In genomic region chr7:126361183-126361582, GRCh38 we compare ENCODE assay signal across 23 cellular contexts.
"Had no signal": no experiment of that assay in that cellular context is flagged by ENCODE, and none has a peak within 500 bp of the region (broad histone marks: within the 10 kb centered on the region; RNA-seq: fewer than 3 reads in every experiment).

No MANE protein-coding gene starts in this region.

- H3K4me1 ChIP-seq: left ventricle myocardium inferior, right atrium auricular region, right lobe of liver, stomach, testis, thyroid gland, uterus had no signal

- DNase-seq: hippocampal formation; islet precursor cell; left ventricle myocardium inferior; mesendoderm; midbrain; mucosa of descending colon; naive thymus-derived CD4-positive, alpha-beta T cell; ovary; right lobe of liver; stimulated activated CD4-positive, alpha-beta T cell treated with anti-CD3 and anti-CD28 coated beads, Interleukin-1b, Interleukin-23, amount 100 ng/mL, for 48 hours; stimulated activated CD4-positive, alpha-beta T cell treated with anti-CD3 and anti-CD28 coated beads, Interleukin-2, amount 100 ng/mL, for 48 hours; stimulated activated naive B cell treated with anti-CD40 and anti-IgM and Interleukin-4, amounts not matched to agents 10 μg/mL and 1 μg/mL and 100 μg/mL, for 72 hours; stimulated activated naive CD8-positive, alpha-beta T cell treated with anti-CD3 and anti-CD28 coated beads, Interleukin-15, Interleukin-2, amounts not matched to agents 100 U/mL and 50 U/mL, for 24 hours; stomach; testis; thyroid gland; trophoblast cell; uterus had no signal

- H3K4me3 ChIP-seq: left ventricle myocardium inferior, lung, mucosa of descending colon, ovary, right atrium auricular region, right lobe of liver, smooth muscle cell, stomach, testis, thyroid gland, uterus had no signal

- H3K27me3 Mint-ChIP-seq: naive thymus-derived CD4-positive, alpha-beta T cell; natural killer cell treated with Interleukin-12 subunit alpha and Interleukin-12 subunit beta and Interleukin-15 and Interleukin-18, amount 100 ng/mL, for 72 hours; progenitor cell of endocrine pancreas; stimulated activated naive B cell treated with anti-CD40 and anti-IgM and Interleukin-4, amounts not matched to agents 10 μg/mL and 1 μg/mL and 100 μg/mL, for 72 hours had no signal

- H3K27me3 ChIP-seq: ovary, right atrium auricular region, right lobe of liver, stomach, testis, thyroid gland, uterus had no signal

- H3K4me1 Mint-ChIP-seq: naive thymus-derived CD4-positive, alpha-beta T cell; stimulated activated naive B cell treated with anti-CD40 and anti-IgM and Interleukin-4, amounts not matched to agents 10 μg/mL and 1 μg/mL and 100 μg/mL, for 72 hours had no signal

- H3K27ac ChIP-seq: left ventricle myocardium inferior, ovary, right atrium auricular region, right lobe of liver, stomach, testis, thyroid gland, uterus had no signal

- H3K9me3 ChIP-seq: left ventricle myocardium inferior, mucosa of descending colon, ovary, right atrium auricular region, right lobe of liver, stomach, testis, thyroid gland, uterus had no signal

- H3K36me3 ChIP-seq: left ventricle myocardium inferior, ovary, right atrium auricular region, right lobe of liver, stomach, thyroid gland, uterus had no signal

- H3K9me3 Mint-ChIP-seq: stimulated activated naive B cell treated with anti-CD40 and anti-IgM and Interleukin-4, amounts not matched to agents 10 μg/mL and 1 μg/mL and 100 μg/mL, for 72 hours had no signal

- H3K27ac Mint-ChIP-seq: naive thymus-derived CD4-positive, alpha-beta T cell; natural killer cell treated with Interleukin-12 subunit alpha and Interleukin-12 subunit beta and Interleukin-15 and Interleukin-18, amount 100 ng/mL, for 72 hours; progenitor cell of endocrine pancreas; stimulated activated naive B cell treated with anti-CD40 and anti-IgM and Interleukin-4, amounts not matched to agents 10 μg/mL and 1 μg/mL and 100 μg/mL, for 72 hours had no signal

- H3K4me3 Mint-ChIP-seq: naive thymus-derived CD4-positive, alpha-beta T cell; natural killer cell treated with Interleukin-12 subunit alpha and Interleukin-12 subunit beta and Interleukin-15 and Interleukin-18, amount 100 ng/mL, for 72 hours; stimulated activated naive B cell treated with anti-CD40 and anti-IgM and Interleukin-4, amounts not matched to agents 10 μg/mL and 1 μg/mL and 100 μg/mL, for 72 hours had no signal

- H3K36me3 Mint-ChIP-seq: naive thymus-derived CD4-positive, alpha-beta T cell; natural killer cell treated with Interleukin-12 subunit alpha and Interleukin-12 subunit beta and Interleukin-15 and Interleukin-18, amount 100 ng/mL, for 72 hours; stimulated activated naive B cell treated with anti-CD40 and anti-IgM and Interleukin-4, amounts not matched to agents 10 μg/mL and 1 μg/mL and 100 μg/mL, for 72 hours had no signal

- H3K4me2 ChIP-seq: smooth muscle cell had no signal

- ATAC-seq: mucosa of descending colon; naive thymus-derived CD4-positive, alpha-beta T cell; natural killer cell treated with Interleukin-12 subunit alpha and Interleukin-12 subunit beta and Interleukin-15 and Interleukin-18, amount 100 ng/mL, for 72 hours; right lobe of liver; stimulated activated naive B cell treated with anti-CD40 and anti-IgM and Interleukin-4, amounts not matched to agents 10 μg/mL and 1 μg/mL and 100 μg/mL, for 72 hours; stimulated activated naive CD8-positive, alpha-beta T cell treated with anti-CD3 and anti-CD28 coated beads, Interleukin-15, Interleukin-2, amounts not matched to agents 100 U/mL and 50 U/mL, for 24 hours had no signal
